Comparison of ENCODE assay signal across 11 cellular contexts in the genomic region with DNA sequence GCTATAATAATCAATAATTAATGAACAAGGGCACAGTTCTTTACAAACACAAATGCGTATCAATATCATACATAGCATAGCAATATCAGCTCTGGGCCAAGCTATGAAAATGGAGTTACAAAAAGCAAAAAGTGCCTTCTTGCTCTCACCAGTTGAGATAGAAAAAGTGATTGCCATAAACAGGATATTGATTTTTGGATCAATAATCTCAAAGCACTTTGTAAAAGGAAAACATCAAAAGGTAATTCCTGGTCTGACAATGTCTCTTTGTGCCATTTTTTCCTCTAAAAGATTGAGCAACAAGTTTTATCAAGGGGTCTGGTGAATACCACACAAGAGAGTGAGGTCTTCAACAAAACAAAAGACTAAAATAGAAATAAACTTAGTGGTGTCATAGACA.
"Had no signal": no experiment of that assay in that cellular context is flagged by ENCODE, and none has a peak within 500 bp of the region (broad histone marks: within the 10 kb centered on the region; RNA-seq: fewer than 3 reads in every experiment).

No MANE protein-coding gene starts in this region.

- ATAC-seq: GM23338, HCT116 had no signal

- H2AFZ ChIP-seq: GM23248, GM23338 had no signal

- H3K4me3 ChIP-seq: GM23248, GM23338, HAP-1 had no signal

- FAIRE-seq: H1, H54 had no signal

- H3K27ac ChIP-seq: GM23248 had no signal

- H3K9me3 ChIP-seq: HAP-1 had no signal

- H3K9ac ChIP-seq: GM23248 had no signal

- H3K4me2 ChIP-seq: GM23338 had no signal

- DNase-seq: GM23248, GOT3, H7, H9, HCEC 1CT, HFFc6 had no signal
